2 cellular contexts compared by ENCODE assay signal in genomic region chr12:6507102-6507998, GRCh38.
A peak's percentile ranks its signal among the peaks of the same experiment; 100 is the strongest.
TF ChIP-seq lines count a peak whose summit lies in the region.

No MANE protein-coding gene starts in this region.

TF ChIP-seq in HCT116, 20 proteins besides CTCF, POLR2A, EP300 and RAD21 (continued from another document):
- TF ChIP-seq EZH2phosphoT487 (IDR thresholded peaks at IDR 0.05; ENCODE audit: borderline replicate concordance) (no peak), CBX3 (IDR thresholded peaks at IDR 0.05; ENCODE audit: low read depth) (no peak), SRF (IDR thresholded peaks at IDR 0.05; ENCODE audit: low read depth) (0 out of 2 replicates have a peak, but pooled peaks have one; percentile 13)

TF ChIP-seq in WTC11, 78 proteins besides CTCF, POLR2A, EP300 and RAD21 (continued from another document):
- no peak for TF ChIP-seq ZSCAN18 (CRISPR knock-in tag; IDR thresholded peaks at IDR 0.05)
- TF ChIP-seq CBFB (CRISPR knock-in tag; IDR thresholded peaks at IDR 0.05; ENCODE audit: low read depth): no peak
- no peak for TF ChIP-seq CREB1 (CRISPR knock-in tag; IDR thresholded peaks at IDR 0.05)
- no peak for TF ChIP-seq USF2 (CRISPR knock-in tag; IDR thresholded peaks at IDR 0.05)
- TF ChIP-seq SOX15 (CRISPR knock-in tag; IDR thresholded peaks at IDR 0.05): no peak
- TF ChIP-seq TEAD1 (CRISPR knock-in tag; IDR thresholded peaks at IDR 0.05): no peak
- no peak for TF ChIP-seq ZBTB43 (CRISPR knock-in tag; IDR thresholded peaks at IDR 0.05)
